7 cellular contexts compared by ENCODE assay signal in the genomic region with DNA sequence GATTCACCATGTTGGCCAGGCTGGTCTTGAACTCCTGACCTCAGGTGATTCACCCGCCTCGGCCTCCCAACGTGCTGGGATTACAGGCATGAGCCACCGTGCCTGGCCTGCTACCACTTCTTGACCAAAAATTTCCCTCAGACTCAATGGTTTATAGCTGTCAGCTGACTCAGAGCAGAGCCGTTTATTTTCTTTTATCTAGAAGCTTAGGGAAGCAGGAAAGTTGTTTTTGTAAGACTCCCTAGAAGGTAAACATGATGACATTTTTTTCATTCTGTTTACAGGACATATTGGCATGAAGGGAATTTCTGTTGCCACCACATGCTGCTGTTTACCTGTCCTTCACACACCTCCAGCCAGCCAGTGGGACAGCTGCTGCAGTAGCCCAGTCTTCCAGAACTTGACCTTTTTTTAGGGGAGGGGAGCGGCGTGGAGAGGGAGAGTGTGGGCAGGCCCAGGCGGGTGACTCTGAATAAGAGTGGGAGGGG. TPM values are rescaled to one million over a fixed set of nuclear protein-coding genes. Genes with fewer than 3 reads are reported as not detected.
DNase-seq lines count a peak whose midpoint lies in the region; TF ChIP-seq lines count a peak whose summit lies in the region.

No MANE protein-coding gene starts in this region.

- no peaks in the 10 kb centered on the region for H3K27me3 ChIP-seq in parathyroid adenoma (ENCODE audit: control insufficient read depth, insufficient read depth, low read length)

- TF ChIP-seq CTCF in parathyroid adenoma (IDR thresholded peaks at IDR 0.05): no peak

- no peak overlapping the region for H3K4me3 ChIP-seq in parathyroid adenoma (ENCODE audit: low read depth, low read length)

- no peak overlapping the region for H3K9ac ChIP-seq in parathyroid adenoma

- H2AFZ ChIP-seq in parathyroid adenoma: peak overlapping the region; percentile 46

- peaks cover 17% of the 10 kb centered on the region for H3K4me1 ChIP-seq in parathyroid adenoma

- H3K27ac ChIP-seq in parathyroid adenoma: peak overlapping the region; percentile 78

- H3K9me3 ChIP-seq in parathyroid adenoma (ENCODE audit: control insufficient read depth, low read length): no peaks in the 10 kb centered on the region

- no peaks in the 10 kb centered on the region for H3K79me2 ChIP-seq in parathyroid adenoma

- DNase-seq in DMS53 (lab: John Stamatoyannopoulos, UW) (peak; percentile 85), HT1080 (ENCODE audit: low read depth) (peak; percentile 75), dedifferentiated amniotic fluid mesenchymal stem cell (ENCODE audit: extremely low spot score) (peak; percentile 34), NCI-H1930 (lab: John Stamatoyannopoulos, UW) (no peak), DMS 273 treated with DMSO at 0.1 percent for 48 hours (lab: John Stamatoyannopoulos, UW) (no peak), GM19240 (ENCODE audit: insufficient read length, low spot score) (no peak)

- H3K36me3 ChIP-seq in parathyroid adenoma (ENCODE audit: control insufficient read depth, insufficient read depth, low read length): no peaks in the 10 kb centered on the region

- no peak overlapping the region for H3K4me2 ChIP-seq in parathyroid adenoma (ENCODE audit: low read length)

RNA-seq across cellular contexts. Expression of gene PTPRJ, which starts 56.1 kb away (rescaled TPM):
- 11.7 and 11.9 TPM in 2 replicates for total RNA-seq in HT1080 (2014; rRNA removed; shearing (Covaris generic))
- polyA plus RNA-seq in HT1080 (2015; cell fraction: cytosol; rRNA removed): 25.4 and 28.6 TPM in 2 replicates
- polyA plus RNA-seq in HT1080 (2015; cell fraction: nucleus; rRNA removed): 39.2 and 41.6 TPM in 2 replicates

Comparison
In these comparisons a context has a peak if more than half of its experiments do, and no peak if none do; other contexts are left out.
1. DNase-seq: peak in DMS53 (single experiment), HT1080 (single experiment) and dedifferentiated amniotic fluid mesenchymal stem cell (single experiment); none in NCI-H1930 (0 of 2), DMS 273 treated with DMSO at 0.1 percent for 48 hours (single experiment) and GM19240 (single experiment).